9 cellular contexts compared by ENCODE assay signal in genomic region chr16:28873543-28874201, GRCh38. TPM values are rescaled to one million over a fixed set of nuclear protein-coding genes. Genes with fewer than 3 reads are reported as not detected.
A peak's percentile ranks its signal among the peaks of the same experiment; 100 is the strongest.
DNase-seq lines count a peak whose midpoint lies in the region; ATAC-seq, FAIRE-seq and TF ChIP-seq lines count a peak whose summit lies in the region.
"Had no signal": no experiment of that assay in that cellular context is flagged by ENCODE, and none has a peak within 500 bp of the region (broad histone marks: within the 10 kb centered on the region; RNA-seq: fewer than 3 reads in every experiment).

No MANE protein-coding gene starts in this region.

- no peak overlapping the region for H3K27ac Mint-ChIP-seq in activated naive CD8-positive, alpha-beta T cell treated with anti-CD3 and anti-CD28 coated beads, Interleukin-2, amount 50 U/mL, for 24 hours
- peak overlapping the region; percentile 57 for H3K27ac Mint-ChIP-seq in stimulated activated naive B cell treated with anti-CD40 and anti-IgM and Interleukin-4, amounts not matched to agents 10 μg/mL and 1 μg/mL and 100 μg/mL, for 72 hours
- H3K27ac Mint-ChIP-seq: T-helper 1 cell treated with Interleukin-12 subunit alpha and Interleukin-12 subunit beta and Interleukin-4 antibody, amounts not matched to agents 30 μg/mL and 1 μg/mL, for 36 hours had no signal

- no peak overlapping the region for H3K4me3 Mint-ChIP-seq in activated naive CD8-positive, alpha-beta T cell treated with anti-CD3 and anti-CD28 coated beads, Interleukin-2, amount 50 U/mL, for 24 hours
- H3K4me3 Mint-ChIP-seq in stimulated activated naive B cell treated with anti-CD40 and anti-IgM and Interleukin-4, amounts not matched to agents 10 μg/mL and 1 μg/mL and 100 μg/mL, for 72 hours: no peak overlapping the region
- H3K4me3 Mint-ChIP-seq: T-helper 1 cell treated with Interleukin-12 subunit alpha and Interleukin-12 subunit beta and Interleukin-4 antibody, amounts not matched to agents 30 μg/mL and 1 μg/mL, for 36 hours had no signal

- H3K9me3 ChIP-seq in HepG2 (ENCODE audit: low read length): no peaks in the 10 kb centered on the region
- no peaks in the 10 kb centered on the region for H3K9me3 ChIP-seq in vagina

- peaks cover 2% of the 10 kb centered on the region for H3K4me1 Mint-ChIP-seq in activated naive CD8-positive, alpha-beta T cell treated with anti-CD3 and anti-CD28 coated beads, Interleukin-2, amount 50 U/mL, for 24 hours
- peaks cover 19 to 37% of the 10 kb centered on the region in 2 donors for H3K4me1 Mint-ChIP-seq in stimulated activated naive B cell treated with anti-CD40 and anti-IgM and Interleukin-4, amounts not matched to agents 10 μg/mL and 1 μg/mL and 100 μg/mL, for 72 hours

- TSS peak; percentile 36 for BruUV-seq in HepG2 (replicated peaks; lab: Mats Ljungman, UMichigan)

- ATAC-seq in SK-N-SH treated with all-trans-retinoic acid at 6 μM for 48 hours (peak; percentile 64), HepG2 (peak; percentile 73), GM21825 (IDR thresholded peaks at IDR 0.05; ENCODE audit: unreplicated experiment) (no peak)
- peak; percentile 64 for ATAC-seq in activated naive CD8-positive, alpha-beta T cell treated with anti-CD3 and anti-CD28 coated beads, Interleukin-2, amount 50 U/mL, for 24 hours
- ATAC-seq in stimulated activated naive B cell treated with anti-CD40 and anti-IgM and Interleukin-4, amounts not matched to agents 10 μg/mL and 1 μg/mL and 100 μg/mL, for 72 hours (replicated peaks): peak; percentile 76 to 78

- no peak overlapping the region for H3K9ac ChIP-seq in HepG2 (ENCODE audit: insufficient read depth, low read depth, low read length)

- no peak overlapping the region for H3K4me2 ChIP-seq in HepG2 (ENCODE audit: low read depth, low read length)

- no peaks in the 10 kb centered on the region for H3K4me1 ChIP-seq in HepG2 (ENCODE audit: insufficient read depth, low read length)
- H3K4me1 ChIP-seq in vagina: no peaks in the 10 kb centered on the region

- DNase-seq in GM12892 (ENCODE audit: insufficient read length) (peak; percentile 81), HepG2 (ENCODE audit: low spot score) (no peak), DMS79 treated with DMSO at 0.1 percent for 48 hours (lab: John Stamatoyannopoulos, UW) (no peak), vagina (ENCODE audit: extremely low spot score in 2 of 2) (no peak)
- DNase-seq in activated naive CD8-positive, alpha-beta T cell treated with anti-CD3 and anti-CD28 coated beads, Interleukin-2, amount 50 U/mL, for 24 hours: peak; percentile 68
- peak; percentile 23 for DNase-seq in stimulated activated naive B cell treated with anti-CD40 and anti-IgM and Interleukin-4, amounts not matched to agents 10 μg/mL and 1 μg/mL and 100 μg/mL, for 72 hours

- CTCF ChIA-PET in HepG2 (lab: Yijun Ruan, JAX; ENCODE audit: low intra/inter-chr PET ratio, low total read pairs): interaction anchor here (0.6 to 2.9 kb wide), 2 partner anchors 49 to 72 kb away, joined by 3 to 32 read pairs; no protein-coding TSS in a partner anchor

- in situ Hi-C loops in HepG2 (cut with HindIII; ENCODE audit: extremely low pct_ligation_motif_present, low pct_unique_long_range_greater_than_20kb): no loop called here

- no peaks in the 10 kb centered on the region for H4K20me1 ChIP-seq in HepG2 (ENCODE audit: insufficient read depth, low read length)

- peak; percentile 85 for TF ChIP-seq CTCF in HepG2 (CRISPR knock-in tag; IDR thresholded peaks at IDR 0.05)
- no peak for TF ChIP-seq CTCF in vagina (IDR thresholded peaks at IDR 0.05)

- no peaks in the 10 kb centered on the region for H3K79me2 ChIP-seq in HepG2 (ENCODE audit: insufficient read depth, low read length)

- FAIRE-seq in GM12892 (lab: Jason Lieb, UNC) (peak; percentile 80), HepG2 (lab: Jason Lieb, UNC) (no peak)

- H2AFZ ChIP-seq in HepG2 (ENCODE audit: low read length): no peak overlapping the region

- peak; percentile 85 for TF ChIP-seq RAD21 in HepG2 (CRISPR knock-in tag; IDR thresholded peaks at IDR 0.05)

- H3K27ac ChIP-seq in HepG2 (ENCODE audit: extremely low read length, insufficient read depth, low read length) (no peak overlapping the region), vagina (no peak overlapping the region)

- TF ChIP-seq EP300 in HepG2 (IDR thresholded peaks at IDR 0.05; ENCODE audit: low read depth in 2 of 2, low read length in 2 of 2) (no peak), HepG2 (CRISPR knock-in tag; IDR thresholded peaks at IDR 0.05; ENCODE audit: borderline replicate concordance) (no peak)

- no peaks in the 10 kb centered on the region for H3K27me3 Mint-ChIP-seq in activated naive CD8-positive, alpha-beta T cell treated with anti-CD3 and anti-CD28 coated beads, Interleukin-2, amount 50 U/mL, for 24 hours
- no peaks in the 10 kb centered on the region for H3K27me3 Mint-ChIP-seq in stimulated activated naive B cell treated with anti-CD40 and anti-IgM and Interleukin-4, amounts not matched to agents 10 μg/mL and 1 μg/mL and 100 μg/mL, for 72 hours

- no peaks in the 10 kb centered on the region for H3K27me3 ChIP-seq in HepG2 (ENCODE audit: control insufficient read depth in 1 of 2, insufficient read depth in 2 of 2, low read length in 2 of 2)
- H3K27me3 ChIP-seq in vagina: no peaks in the 10 kb centered on the region

- POLR2A ChIA-PET in HepG2 (lab: Yijun Ruan, JAX): interaction anchor here (1.0 to 3.2 kb wide), 4 partner anchors 8 to 73 kb away, joined by 3 to 15 read pairs (median 4); no protein-coding TSS in a partner anchor

- 94% methylated on average over 17 of the region's 18 CpGs for WGBS in HepG2 (ENCODE audit: low lambda C conversion rate)

- H3K9me3 Mint-ChIP-seq in activated naive CD8-positive, alpha-beta T cell treated with anti-CD3 and anti-CD28 coated beads, Interleukin-2, amount 50 U/mL, for 24 hours: no peaks in the 10 kb centered on the region
- no peaks in the 10 kb centered on the region for H3K9me3 Mint-ChIP-seq in stimulated activated naive B cell treated with anti-CD40 and anti-IgM and Interleukin-4, amounts not matched to agents 10 μg/mL and 1 μg/mL and 100 μg/mL, for 72 hours
- H3K9me3 Mint-ChIP-seq: T-helper 1 cell treated with Interleukin-12 subunit alpha and Interleukin-12 subunit beta and Interleukin-4 antibody, amounts not matched to agents 30 μg/mL and 1 μg/mL, for 36 hours had no signal

- no peak for TF ChIP-seq POLR2A in GM12892 (IDR thresholded peaks at IDR 0.05; ENCODE audit: low read depth, low read length)
- no peak for TF ChIP-seq POLR2A in HepG2 (IDR thresholded peaks at IDR 0.05; ENCODE audit: insufficient read depth in 1 of 2, low read depth in 2 of 2, low read length in 2 of 2)
- no peak for TF ChIP-seq POLR2A in vagina (IDR thresholded peaks at IDR 0.05)

- peaks cover 42 to 58% of the 10 kb centered on the region in 2 experiments for H3K36me3 ChIP-seq in HepG2 (replicated peaks in 1 of 2; ENCODE audit: control insufficient read depth in 1 of 2, insufficient read depth in 2 of 2, low read length in 2 of 2)
- H3K36me3 ChIP-seq in vagina: peaks cover 0 to 47% of the 10 kb centered on the region in 2 donors

- H3K36me3 Mint-ChIP-seq in activated naive CD8-positive, alpha-beta T cell treated with anti-CD3 and anti-CD28 coated beads, Interleukin-2, amount 50 U/mL, for 24 hours (ENCODE audit: low read depth): peaks cover 9% of the 10 kb centered on the region
- peaks cover 34 to 56% of the 10 kb centered on the region in 2 donors for H3K36me3 Mint-ChIP-seq in stimulated activated naive B cell treated with anti-CD40 and anti-IgM and Interleukin-4, amounts not matched to agents 10 μg/mL and 1 μg/mL and 100 μg/mL, for 72 hours

- H3K4me3 ChIP-seq in HepG2 (replicated peaks in 1 of 3; ENCODE audit: insufficient read depth in 1 of 3, low read depth in 2 of 3, low read length in 3 of 3): no peak overlapping the region
- no peak overlapping the region for H3K4me3 ChIP-seq in vagina

- intact Hi-C loops in HepG2 (cut with micrococcal nuclease; ENCODE audit: unreplicated experiment): no loop called here
- intact Hi-C loops in vagina (cut with DNase I): no loop called here

RNA-seq across cellular contexts. Expression of gene ATP2A1, which starts 4.6 kb away (rescaled TPM):
- 1.8 TPM for polyA plus RNA-seq in GM12892 (2012; ENCODE audit: missing spikeins)
- total RNA-seq in HepG2 (2016; rRNA removed; fragmentation: Illumina TruSeq; extraction: Trizol): 0.70 and 3.2 TPM in 2 replicates
- 1.1 and 1.9 TPM in 2 replicates for total RNA-seq in HepG2 (2016; cell fraction: cytosol; rRNA removed; fragmentation: Illumina TruSeq; extraction: Trizol; ENCODE audit: low read depth)
- total RNA-seq in HepG2 (2016; cell fraction: insoluble cytoplasmic fraction; rRNA removed; fragmentation: Illumina TruSeq; extraction: Trizol): 0.30 and 2.0 TPM in 2 replicates
- 0.65 and 1.3 TPM in 2 replicates for total RNA-seq in HepG2 (2016; cell fraction: membrane; rRNA removed; fragmentation: Illumina TruSeq; extraction: Trizol)
- 4.8 and 6.9 TPM in 2 replicates for total RNA-seq in HepG2 (2016; cell fraction: nucleus; rRNA removed; fragmentation: Illumina TruSeq; extraction: Trizol)
- 12.5 and 16.4 TPM in 2 replicates for polyA plus RNA-seq in HepG2 (2011; rRNA removed)
- 2.7 and 2.9 TPM in 2 replicates for polyA plus RNA-seq in HepG2 (2011; cell fraction: cytosol; rRNA removed)
- 149 and 332 TPM in 2 replicates for polyA plus RNA-seq in HepG2 (2011; cell fraction: nucleus; rRNA removed)
- polyA plus RNA-seq in HepG2 (2012): 31.5 and 57.2 TPM in 2 replicates
- 0.51 TPM in 2 replicates for polyA plus RNA-seq in HepG2 (2016; cell fraction: cytosol; fragmentation: Illumina TruSeq; extraction: Trizol; ENCODE audit: low read depth)
- 1.3 and 1.5 TPM in 2 replicates for polyA plus RNA-seq in HepG2 (2016; cell fraction: insoluble cytoplasmic fraction; fragmentation: Illumina TruSeq; extraction: Trizol; ENCODE audit: low read depth)
- 0.87 and 1.9 TPM in 2 replicates for polyA plus RNA-seq in HepG2 (2016; cell fraction: membrane; fragmentation: Illumina TruSeq; extraction: Trizol; ENCODE audit: low read depth)
- polyA plus RNA-seq in HepG2 (2016; cell fraction: nucleus; fragmentation: Illumina TruSeq; extraction: Trizol; ENCODE audit: insufficient read depth, low read depth): 55.1 and 58.0 TPM in 2 replicates
- polyA minus RNA-seq in HepG2 (2011; rRNA and poly(A)+ RNA removed; ENCODE audit: low replicate concordance): 1.4 and 6.4 TPM in 2 replicates
- polyA minus RNA-seq in HepG2 (2011; cell fraction: cytosol; rRNA and poly(A)+ RNA removed): 0.59 and 1.4 TPM in 2 replicates
- 26.7 and 30.8 TPM in 2 replicates for polyA minus RNA-seq in HepG2 (2011; cell fraction: nucleus; rRNA and poly(A)+ RNA removed)
- total RNA-seq in vagina: not detected

RNA-seq across cellular contexts. Expression of gene SH2B1, which starts 10.0 kb away (rescaled TPM):
- polyA plus RNA-seq in GM12892 (2012; ENCODE audit: missing spikeins): 19.9 TPM
- 15.6 and 23.3 TPM in 2 replicates for total RNA-seq in HepG2 (2016; rRNA removed; fragmentation: Illumina TruSeq; extraction: Trizol)
- total RNA-seq in HepG2 (2016; cell fraction: cytosol; rRNA removed; fragmentation: Illumina TruSeq; extraction: Trizol; ENCODE audit: low read depth): 22.5 and 27.1 TPM in 2 replicates
- total RNA-seq in HepG2 (2016; cell fraction: insoluble cytoplasmic fraction; rRNA removed; fragmentation: Illumina TruSeq; extraction: Trizol): 13.4 and 24.5 TPM in 2 replicates
- total RNA-seq in HepG2 (2016; cell fraction: membrane; rRNA removed; fragmentation: Illumina TruSeq; extraction: Trizol): 16.3 and 21.4 TPM in 2 replicates
- total RNA-seq in HepG2 (2016; cell fraction: nucleus; rRNA removed; fragmentation: Illumina TruSeq; extraction: Trizol): 30.1 and 30.6 TPM in 2 replicates
- 30.8 and 40.2 TPM in 2 replicates for polyA plus RNA-seq in HepG2 (2011; rRNA removed)
- 15.2 and 19.8 TPM in 2 replicates for polyA plus RNA-seq in HepG2 (2011; cell fraction: cytosol; rRNA removed)
- 198 and 224 TPM in 2 replicates for polyA plus RNA-seq in HepG2 (2011; cell fraction: nucleus; rRNA removed)
- polyA plus RNA-seq in HepG2 (2012): 35.0 and 37.6 TPM in 2 replicates
- polyA plus RNA-seq in HepG2 (2016; cell fraction: cytosol; fragmentation: Illumina TruSeq; extraction: Trizol; ENCODE audit: low read depth): 4.3 and 6.0 TPM in 2 replicates
- polyA plus RNA-seq in HepG2 (2016; cell fraction: insoluble cytoplasmic fraction; fragmentation: Illumina TruSeq; extraction: Trizol; ENCODE audit: low read depth): 18.0 and 21.1 TPM in 2 replicates
- 12.3 and 13.6 TPM in 2 replicates for polyA plus RNA-seq in HepG2 (2016; cell fraction: membrane; fragmentation: Illumina TruSeq; extraction: Trizol; ENCODE audit: low read depth)
- polyA plus RNA-seq in HepG2 (2016; cell fraction: nucleus; fragmentation: Illumina TruSeq; extraction: Trizol; ENCODE audit: insufficient read depth, low read depth): 82.4 and 89.4 TPM in 2 replicates
- 44.5 and 55.4 TPM in 2 replicates for polyA minus RNA-seq in HepG2 (2011; rRNA and poly(A)+ RNA removed; ENCODE audit: low replicate concordance)
- polyA minus RNA-seq in HepG2 (2011; cell fraction: cytosol; rRNA and poly(A)+ RNA removed): 10.5 and 11.6 TPM in 2 replicates
- 36.8 and 48.6 TPM in 2 replicates for polyA minus RNA-seq in HepG2 (2011; cell fraction: nucleus; rRNA and poly(A)+ RNA removed)
- total RNA-seq in vagina: 28.7 TPM

RNA-seq across cellular contexts. Expression of gene TUFM, which starts 27.5 kb away (rescaled TPM):
- 154 TPM for polyA plus RNA-seq in GM12892 (2012; ENCODE audit: missing spikeins)
- total RNA-seq in HepG2 (2016; rRNA removed; fragmentation: Illumina TruSeq; extraction: Trizol) (138 and 298 TPM in 2 replicates), vagina (91.6 TPM)
- total RNA-seq in HepG2 (2016; cell fraction: cytosol; rRNA removed; fragmentation: Illumina TruSeq; extraction: Trizol; ENCODE audit: low read depth): 52.9 and 59.0 TPM in 2 replicates
- total RNA-seq in HepG2 (2016; cell fraction: insoluble cytoplasmic fraction; rRNA removed; fragmentation: Illumina TruSeq; extraction: Trizol): 109 and 318 TPM in 2 replicates
- total RNA-seq in HepG2 (2016; cell fraction: membrane; rRNA removed; fragmentation: Illumina TruSeq; extraction: Trizol): 97.9 and 102 TPM in 2 replicates
- total RNA-seq in HepG2 (2016; cell fraction: nucleus; rRNA removed; fragmentation: Illumina TruSeq; extraction: Trizol): 269 and 303 TPM in 2 replicates
- polyA plus RNA-seq in HepG2 (2011; rRNA removed): 189 and 206 TPM in 2 replicates
- polyA plus RNA-seq in HepG2 (2011; cell fraction: cytosol; rRNA removed): 123 and 178 TPM in 2 replicates
- polyA plus RNA-seq in HepG2 (2011; cell fraction: nucleus; rRNA removed): 404 and 487 TPM in 2 replicates
- 180 and 205 TPM in 2 replicates for polyA plus RNA-seq in HepG2 (2012)
- polyA plus RNA-seq in HepG2 (2016; cell fraction: cytosol; fragmentation: Illumina TruSeq; extraction: Trizol; ENCODE audit: low read depth): 69.4 and 72.1 TPM in 2 replicates
- 150 and 184 TPM in 2 replicates for polyA plus RNA-seq in HepG2 (2016; cell fraction: insoluble cytoplasmic fraction; fragmentation: Illumina TruSeq; extraction: Trizol; ENCODE audit: low read depth)
- polyA plus RNA-seq in HepG2 (2016; cell fraction: membrane; fragmentation: Illumina TruSeq; extraction: Trizol; ENCODE audit: low read depth): 99.2 and 107 TPM in 2 replicates
- polyA plus RNA-seq in HepG2 (2016; cell fraction: nucleus; fragmentation: Illumina TruSeq; extraction: Trizol; ENCODE audit: insufficient read depth, low read depth): 673 and 742 TPM in 2 replicates
- 135 and 165 TPM in 2 replicates for polyA minus RNA-seq in HepG2 (2011; rRNA and poly(A)+ RNA removed; ENCODE audit: low replicate concordance)
- polyA minus RNA-seq in HepG2 (2011; cell fraction: cytosol; rRNA and poly(A)+ RNA removed): 69.4 and 75.9 TPM in 2 replicates
- polyA minus RNA-seq in HepG2 (2011; cell fraction: nucleus; rRNA and poly(A)+ RNA removed): 56.7 and 63.5 TPM in 2 replicates

RNA-seq across cellular contexts. Expression of gene ATXN2L, which starts 50.9 kb away (rescaled TPM):
- polyA plus RNA-seq in GM12892 (2012; ENCODE audit: missing spikeins): 68.5 TPM
- total RNA-seq in HepG2 (2016; rRNA removed; fragmentation: Illumina TruSeq; extraction: Trizol): 40.8 and 48.4 TPM in 2 replicates
- 36.9 and 45.8 TPM in 2 replicates for total RNA-seq in HepG2 (2016; cell fraction: cytosol; rRNA removed; fragmentation: Illumina TruSeq; extraction: Trizol; ENCODE audit: low read depth)
- total RNA-seq in HepG2 (2016; cell fraction: insoluble cytoplasmic fraction; rRNA removed; fragmentation: Illumina TruSeq; extraction: Trizol): 42.8 and 43.7 TPM in 2 replicates
- 52.1 and 54.1 TPM in 2 replicates for total RNA-seq in HepG2 (2016; cell fraction: membrane; rRNA removed; fragmentation: Illumina TruSeq; extraction: Trizol)
- 63.4 and 92.7 TPM in 2 replicates for total RNA-seq in HepG2 (2016; cell fraction: nucleus; rRNA removed; fragmentation: Illumina TruSeq; extraction: Trizol)
- 55.1 and 63.9 TPM in 2 replicates for polyA plus RNA-seq in HepG2 (2011; rRNA removed)
- 23.4 and 26.4 TPM in 2 replicates for polyA plus RNA-seq in HepG2 (2011; cell fraction: cytosol; rRNA removed)
- polyA plus RNA-seq in HepG2 (2011; cell fraction: nucleus; rRNA removed): 475 and 487 TPM in 2 replicates
- polyA plus RNA-seq in HepG2 (2012): 130 and 201 TPM in 2 replicates
- polyA plus RNA-seq in HepG2 (2016; cell fraction: cytosol; fragmentation: Illumina TruSeq; extraction: Trizol; ENCODE audit: low read depth): 25.5 and 29.6 TPM in 2 replicates
- 97.1 and 152 TPM in 2 replicates for polyA plus RNA-seq in HepG2 (2016; cell fraction: insoluble cytoplasmic fraction; fragmentation: Illumina TruSeq; extraction: Trizol; ENCODE audit: low read depth)
- 65.4 and 76.8 TPM in 2 replicates for polyA plus RNA-seq in HepG2 (2016; cell fraction: membrane; fragmentation: Illumina TruSeq; extraction: Trizol; ENCODE audit: low read depth)
- polyA plus RNA-seq in HepG2 (2016; cell fraction: nucleus; fragmentation: Illumina TruSeq; extraction: Trizol; ENCODE audit: insufficient read depth, low read depth): 346 and 353 TPM in 2 replicates
- 36.7 and 65.3 TPM in 2 replicates for polyA minus RNA-seq in HepG2 (2011; rRNA and poly(A)+ RNA removed; ENCODE audit: low replicate concordance)
- 77.5 and 78.1 TPM in 2 replicates for polyA minus RNA-seq in HepG2 (2011; cell fraction: cytosol; rRNA and poly(A)+ RNA removed)
- polyA minus RNA-seq in HepG2 (2011; cell fraction: nucleus; rRNA and poly(A)+ RNA removed): 171 and 176 TPM in 2 replicates
- total RNA-seq in vagina: 76.4 TPM

RNA-seq across cellular contexts. Expression of gene RABEP2, which starts 51.4 kb away (rescaled TPM):
- 18.6 TPM for polyA plus RNA-seq in GM12892 (2012; ENCODE audit: missing spikeins)
- total RNA-seq in HepG2 (2016; rRNA removed; fragmentation: Illumina TruSeq; extraction: Trizol) (16.1 and 18.4 TPM in 2 replicates), vagina (44.7 TPM)
- total RNA-seq in HepG2 (2016; cell fraction: cytosol; rRNA removed; fragmentation: Illumina TruSeq; extraction: Trizol; ENCODE audit: low read depth): 2.9 and 3.6 TPM in 2 replicates
- 13.9 and 19.6 TPM in 2 replicates for total RNA-seq in HepG2 (2016; cell fraction: insoluble cytoplasmic fraction; rRNA removed; fragmentation: Illumina TruSeq; extraction: Trizol)
- total RNA-seq in HepG2 (2016; cell fraction: membrane; rRNA removed; fragmentation: Illumina TruSeq; extraction: Trizol): 7.5 and 8.4 TPM in 2 replicates
- 10.2 and 11.4 TPM in 2 replicates for total RNA-seq in HepG2 (2016; cell fraction: nucleus; rRNA removed; fragmentation: Illumina TruSeq; extraction: Trizol)
- polyA plus RNA-seq in HepG2 (2011; rRNA removed): 10.8 and 12.4 TPM in 2 replicates
- 8.5 and 13.3 TPM in 2 replicates for polyA plus RNA-seq in HepG2 (2011; cell fraction: cytosol; rRNA removed)
- polyA plus RNA-seq in HepG2 (2011; cell fraction: nucleus; rRNA removed): 28.2 and 32.3 TPM in 2 replicates
- polyA plus RNA-seq in HepG2 (2012): 5.7 and 7.3 TPM in 2 replicates
- polyA plus RNA-seq in HepG2 (2016; cell fraction: cytosol; fragmentation: Illumina TruSeq; extraction: Trizol; ENCODE audit: low read depth): 1.9 and 2.8 TPM in 2 replicates
- polyA plus RNA-seq in HepG2 (2016; cell fraction: insoluble cytoplasmic fraction; fragmentation: Illumina TruSeq; extraction: Trizol; ENCODE audit: low read depth): 9.8 and 12.4 TPM in 2 replicates
- polyA plus RNA-seq in HepG2 (2016; cell fraction: membrane; fragmentation: Illumina TruSeq; extraction: Trizol; ENCODE audit: low read depth): 4.5 and 4.9 TPM in 2 replicates
- polyA plus RNA-seq in HepG2 (2016; cell fraction: nucleus; fragmentation: Illumina TruSeq; extraction: Trizol; ENCODE audit: insufficient read depth, low read depth): 17.2 and 17.9 TPM in 2 replicates
- 5.5 and 7.5 TPM in 2 replicates for polyA minus RNA-seq in HepG2 (2011; rRNA and poly(A)+ RNA removed; ENCODE audit: low replicate concordance)
- 5.5 and 7.4 TPM in 2 replicates for polyA minus RNA-seq in HepG2 (2011; cell fraction: cytosol; rRNA and poly(A)+ RNA removed)
- 6.2 and 7.5 TPM in 2 replicates for polyA minus RNA-seq in HepG2 (2011; cell fraction: nucleus; rRNA and poly(A)+ RNA removed)

Comparison
In these comparisons a context has a peak if more than half of its experiments do, and no peak if none do; other contexts are left out.
1. DNase-seq: peak in GM12892 (single experiment), activated naive CD8-positive, alpha-beta T cell treated with anti-CD3 and anti-CD28 coated beads, Interleukin-2, amount 50 U/mL, for 24 hours (single experiment) and stimulated activated naive B cell treated with anti-CD40 and anti-IgM and Interleukin-4, amounts not matched to agents 10 μg/mL and 1 μg/mL and 100 μg/mL, for 72 hours (single experiment); none in HepG2 (single experiment), DMS79 treated with DMSO at 0.1 percent for 48 hours (single experiment) and vagina (0 of 2).